ENCODE assay signal across 8 cellular contexts in genomic region chr1:58545591-58546519, GRCh38. TPM values are rescaled to one million over a fixed set of nuclear protein-coding genes. Genes with fewer than 3 reads are reported as not detected.
DNase-seq lines count a peak whose midpoint lies in the region; TF ChIP-seq lines count a peak whose summit lies in the region.

No MANE protein-coding gene starts in this region.

- TF ChIP-seq CTCF in osteocyte (IDR thresholded peaks at IDR 0.05): no peak
- TF ChIP-seq CTCF in testis (IDR thresholded peaks at IDR 0.05): no peak

- peak overlapping the region; percentile 87 for H3K4me3 Mint-ChIP-seq in activated naive CD8-positive, alpha-beta T cell treated with anti-CD3 and anti-CD28 coated beads for 36 hours
- peak overlapping the region; percentile 87 for H3K4me3 Mint-ChIP-seq in osteocyte (ENCODE audit: unreplicated experiment)

- H3K27me3 Mint-ChIP-seq in activated naive CD8-positive, alpha-beta T cell treated with anti-CD3 and anti-CD28 coated beads for 36 hours: no peaks in the 10 kb centered on the region
- peaks cover 14% of the 10 kb centered on the region for H3K27me3 Mint-ChIP-seq in osteocyte (ENCODE audit: unreplicated experiment)

- H3K27me3 ChIP-seq in H7 (ENCODE audit: control insufficient read depth, insufficient read depth, low read length): no peaks in the 10 kb centered on the region; the same call in 1 of the 2 replicates
- H3K27me3 ChIP-seq in testis: no peaks in the 10 kb centered on the region

- no peaks in the 10 kb centered on the region for H3K9me3 Mint-ChIP-seq in activated naive CD8-positive, alpha-beta T cell treated with anti-CD3 and anti-CD28 coated beads for 36 hours
- no peaks in the 10 kb centered on the region for H3K9me3 Mint-ChIP-seq in osteocyte (ENCODE audit: unreplicated experiment)

- no peaks in the 10 kb centered on the region for H3K9me3 ChIP-seq in testis

- peak overlapping the region; percentile 78 for H3K4me3 ChIP-seq in H7 (ENCODE audit: insufficient read depth, low read depth, low read length)
- peak overlapping the region; percentile 77 to 88 for H3K4me3 ChIP-seq in testis

- peak overlapping the region; percentile 95 for H3K27ac Mint-ChIP-seq in activated naive CD8-positive, alpha-beta T cell treated with anti-CD3 and anti-CD28 coated beads for 36 hours
- H3K27ac Mint-ChIP-seq in osteocyte (ENCODE audit: unreplicated experiment): peak overlapping the region; percentile 98

- TF ChIP-seq POLR2A in testis (IDR thresholded peaks at IDR 0.05): no peak

- no peaks in the 10 kb centered on the region for H3K36me3 ChIP-seq in H7 (replicated peaks; ENCODE audit: control insufficient read depth, insufficient read depth, low read length)
- H3K36me3 ChIP-seq in testis (ENCODE audit: low read depth, missing control alignments): no peaks in the 10 kb centered on the region

- H3K27ac ChIP-seq in testis: peak overlapping the region; percentile 99

- H3K4me1 ChIP-seq in testis: peaks cover 8% of the 10 kb centered on the region

- intact Hi-C loops in head of caudate nucleus (cut with DNase I): loop anchor here (10.0 kb wide), 1 partner anchor 109 kb away; no protein-coding TSS in a partner anchor
- intact Hi-C loops in testis (cut with DNase I; ENCODE audit: low total_unique reads): no loop called here

- DNase-seq in ELF-1 (ENCODE audit: low read depth, low spot score): peak; percentile 64
- DNase-seq in H7: peak; percentile 18
- DNase-seq in LoVo (ENCODE audit: low spot score): peak; percentile 47
- DNase-seq in SKM-1 treated with dmso at 0.1 percent for 144 hours (lab: John Stamatoyannopoulos, UW; ENCODE audit: unreplicated experiment): peak; percentile 54
- peak; percentile 76 for DNase-seq in activated naive CD8-positive, alpha-beta T cell treated with anti-CD3 and anti-CD28 coated beads for 36 hours
- peak; percentile 51 to 95 (median 82) for DNase-seq in head of caudate nucleus
- DNase-seq in osteocyte (ENCODE audit: extremely low spot score, unreplicated experiment): peak; percentile 91
- DNase-seq in testis: peak; percentile 84

- no peaks in the 10 kb centered on the region for H3K36me3 Mint-ChIP-seq in activated naive CD8-positive, alpha-beta T cell treated with anti-CD3 and anti-CD28 coated beads for 36 hours
- H3K36me3 Mint-ChIP-seq in osteocyte (ENCODE audit: unreplicated experiment): no peaks in the 10 kb centered on the region

- WGBS in testis, 2 donors: 1% methylated on average over 31 to 41 of the region's 43 CpGs

- peaks cover 26% of the 10 kb centered on the region for H3K4me1 Mint-ChIP-seq in activated naive CD8-positive, alpha-beta T cell treated with anti-CD3 and anti-CD28 coated beads for 36 hours
- H3K4me1 Mint-ChIP-seq in osteocyte (ENCODE audit: unreplicated experiment): peaks cover 14% of the 10 kb centered on the region

RNA-seq across cellular contexts. Expression of gene OMA1, which starts 0.7 kb away (rescaled TPM):
- 25.9 and 31.4 TPM in 2 replicates for total RNA-seq in H7 (2014; rRNA removed; shearing (Covaris generic))
- 10 to 100 TPM; 13.1 to 13.8 TPM for total RNA-seq in activated naive CD8-positive, alpha-beta T cell treated with anti-CD3 and anti-CD28 coated beads for 36 hours
- 9.2 and 12.1 TPM in 2 replicates for total RNA-seq in osteocyte
- 10 to 100 TPM; 22.1 to 24.7 TPM for total RNA-seq in testis
- polyA plus RNA-seq in testis (ENCODE audit: insufficient read depth, low read depth, low replicate concordance): 10.9 TPM

RNA-seq across cellular contexts. Expression of gene TACSTD2, which starts 31.2 kb away (rescaled TPM):
- total RNA-seq in H7 (2014; rRNA removed; shearing (Covaris generic)): 0.14 and 0.33 TPM in 2 replicates
- total RNA-seq in activated naive CD8-positive, alpha-beta T cell treated with anti-CD3 and anti-CD28 coated beads for 36 hours: under 1 TPM; 0.08 to 0.33 TPM
- not detected in 2 replicates for total RNA-seq in osteocyte
- total RNA-seq in testis: under 1 TPM; 0.87 to 0.93 TPM
- polyA plus RNA-seq in testis (ENCODE audit: insufficient read depth, low read depth, low replicate concordance): 1.2 TPM

Comparison
In these comparisons a context has a peak if more than half of its experiments do, and no peak if none do; other contexts are left out.
1. Peak in every context shown above with its lines: DNase-seq, H3K4me3 ChIP-seq and H3K27ac ChIP-seq.
2. DNase-seq: peak in every context shown above with its lines; median percentile 91 in osteocyte; 84 in testis; 82 in head of caudate nucleus; 76 in activated naive CD8-positive, alpha-beta T cell treated with anti-CD3 and anti-CD28 coated beads for 36 hours; 64 in ELF-1; 54 in SKM-1 treated with dmso at 0.1 percent for 144 hours; 47 in LoVo; 18 in H7.